In the genomic region with DNA sequence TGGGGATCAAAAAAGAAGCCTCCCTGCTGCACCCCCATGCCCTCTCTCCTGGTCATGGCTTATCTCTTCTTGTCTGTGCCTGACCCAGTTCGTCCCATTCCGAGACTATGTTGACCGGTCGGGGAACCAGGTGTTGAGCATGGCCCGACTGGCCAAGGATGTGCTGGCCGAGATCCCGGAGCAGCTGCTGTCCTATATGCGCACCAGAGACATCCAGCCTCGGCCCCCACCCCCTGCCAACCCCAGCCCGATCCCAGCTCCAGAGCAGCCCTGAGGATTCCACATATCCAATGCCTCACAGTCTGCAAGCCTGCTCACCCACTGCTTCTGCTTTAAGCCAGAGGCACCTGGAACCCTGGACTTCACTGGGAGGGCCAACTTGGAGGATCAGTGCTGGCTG, we compare ENCODE assay signal across 23 cellular contexts. TPM values are rescaled to one million over a fixed set of nuclear protein-coding genes. Genes with fewer than 3 reads are reported as not detected.
"Had no signal": no experiment of that assay in that cellular context is flagged by ENCODE, and none has a peak within 500 bp of the region (broad histone marks: within the 10 kb centered on the region; RNA-seq: fewer than 3 reads in every experiment).

No MANE protein-coding gene starts in this region.

- H3K27ac ChIP-seq: epithelial cell of prostate, gastrocnemius medialis, heart right ventricle, neutrophil, psoas muscle had no signal

- H3K36me3 ChIP-seq: gastrocnemius medialis had no signal

- DNase-seq: cortex of kidney; dorsolateral prefrontal cortex; effector CD8-positive, alpha-beta T cell; gastrocnemius medialis; heart right ventricle; hypothalamus; kidney glomerular epithelial cell; naive thymus-derived CD4-positive, alpha-beta T cell; psoas muscle; stimulated activated CD4-positive, alpha-beta T cell treated with anti-CD3 and anti-CD28 coated beads, Interleukin-12 subunit alpha, Interleukin-12 subunit beta, amount 100 ng/mL, for 4 hours; stimulated activated naive CD4-positive, alpha-beta T cell treated with Interleukin-2 at 50 U/mL for 16 hours; trophoblast cell had no signal

- H3K27me3 Mint-ChIP-seq: naive thymus-derived CD4-positive, alpha-beta T cell had no signal

- ATAC-seq: gastrocnemius medialis; heart right ventricle; naive thymus-derived CD4-positive, alpha-beta T cell; psoas muscle; sciatic nerve had no signal

- H3K27me3 ChIP-seq: dorsolateral prefrontal cortex, esophagus muscularis mucosa, gastrocnemius medialis, heart right ventricle, neutrophil had no signal

- H3K9me3 ChIP-seq: esophagus muscularis mucosa, gastrocnemius medialis, heart right ventricle, neutrophil, psoas muscle had no signal

- H3K4me3 ChIP-seq: gastrocnemius medialis, heart right ventricle, psoas muscle, skin epidermis had no signal

RNA-seq across cellular contexts. Expression of a gene that starts 25.8 kb away (rescaled TPM):
- total RNA-seq: fibroblast of villous mesenchyme, gastrocnemius medialis, liver, lung microvascular endothelial cell, mesenteric fat pad, mononuclear cell, osteoblast, psoas muscle, sciatic nerve had no signal
- polyA plus RNA-seq: heart right ventricle, liver had no signal
